ENCODE assay signal across 20 cellular contexts in genomic region chr2:110745048-110745447, GRCh38. TPM values are rescaled to one million over a fixed set of nuclear protein-coding genes. Genes with fewer than 3 reads are reported as not detected.
DNase-seq lines count a peak whose midpoint lies in the region; ATAC-seq, FAIRE-seq and TF ChIP-seq lines count a peak whose summit lies in the region.
"Had no signal": no experiment of that assay in that cellular context is flagged by ENCODE, and none has a peak within 500 bp of the region (broad histone marks: within the 10 kb centered on the region; RNA-seq: fewer than 3 reads in every experiment).

No MANE protein-coding gene starts in this region.

- no peak for TF ChIP-seq RAD21 in H1 (IDR thresholded peaks at IDR 0.05 in 1 of 2, conservative IDR thresholded peaks at IDR 0.05 in 1 of 2; ENCODE audit: low read depth in 2 of 2, low read length in 2 of 2)

- intact Hi-C loops in mammary epithelial cell (cut with micrococcal nuclease), result no loop called here
- intact Hi-C loops in MCF 10A (cut with micrococcal nuclease), result no loop called here

- no peaks in the 10 kb centered on the region for H3K9me3 ChIP-seq in mammary epithelial cell (replicated peaks; ENCODE audit: insufficient read depth, low read length)
- H3K9me3 ChIP-seq in H1 (ENCODE audit: insufficient read depth in 2 of 2, low read depth in 1 of 2, low read length in 1 of 2), result no peaks in the 10 kb centered on the region
- H3K9me3 ChIP-seq: A549, Caco-2 had no signal

- no peak overlapping the region for H3K14ac ChIP-seq in H1 (ENCODE audit: insufficient read length)

- peak overlapping the region; percentile 81; the same call in 1 of the 2 replicates for H2BK12ac ChIP-seq in H1 (ENCODE audit: low read depth, low read length)

- H3K27ac ChIP-seq in mammary epithelial cell (ENCODE audit: insufficient read depth, low read depth, low read length) (no peak overlapping the region), H1 (ENCODE audit: low read depth, low read length) (no peak overlapping the region)
- H3K27ac ChIP-seq: 22Rv1, A549, C4-2B, GM23248 had no signal

- H3K4me3 ChIP-seq in mammary epithelial cell (replicated peaks in 1 of 3; ENCODE audit: insufficient read depth in 1 of 3, low read depth in 2 of 3, low read length in 3 of 3), result no peak overlapping the region
- no peak overlapping the region for H3K4me3 ChIP-seq in H1 (ENCODE audit: extremely low read depth in 1 of 4, insufficient read depth in 2 of 4, low read depth in 3 of 4, low read length in 4 of 4)
- H3K4me3 ChIP-seq: A549, GM12878, GM23248 had no signal

- H2BK20ac ChIP-seq in H1 (ENCODE audit: low read length), result no peak overlapping the region

- H3K23me2 ChIP-seq in H1 (ENCODE audit: low read depth, low read length), result no peaks in the 10 kb centered on the region; the same call in 1 of the 2 replicates

- H3K4ac ChIP-seq in H1 (replicated peaks; ENCODE audit: insufficient read length, low read depth, low read length), result peak overlapping the region; percentile 4

- H3K23ac ChIP-seq in H1 (ENCODE audit: insufficient read length), result no peak overlapping the region

- CTCF ChIA-PET in mammary epithelial cell (lab: Charles Lee; ENCODE audit: low non-redundant PET), result no interaction called here
- CTCF ChIA-PET in MCF 10A (lab: Yijun Ruan, JAX), result interaction anchor here (0.6 to 1.0 kb wide), 2 partner anchors 10 to 1943 kb away, joined by 3 read pairs; no protein-coding TSS in a partner anchor
- CTCF ChIA-PET in H1 (lab: Charles Lee; ENCODE audit: partially characterized antibody), result interaction anchor here (0.6 to 2.3 kb wide), 5 partner anchors 10 to 26 kb away, joined by 3 to 14 read pairs (median 4); no protein-coding TSS in a partner anchor

- no peak overlapping the region for H3K56ac ChIP-seq in H1 (replicated peaks; ENCODE audit: insufficient read length, low read depth, low read length)

- H3K36me3 ChIP-seq in mammary epithelial cell (ENCODE audit: insufficient read depth, low read length) (no peaks in the 10 kb centered on the region), H1 (ENCODE audit: control insufficient read depth in 2 of 4, insufficient read depth in 4 of 4, low read length in 3 of 4) (peaks cover 0 to 4% (median 0%) of the 10 kb centered on the region in 4 experiments; a peak in 2 of 8 replicates)

- no peak overlapping the region for H4K8ac ChIP-seq in H1 (ENCODE audit: extremely low read depth, insufficient read depth, low read length)

- in situ Hi-C loops in mammary epithelial cell (cut with MboI; ENCODE audit: low sequenced_read_pairs in 2 of 2), result no loop called here

- H4K5ac ChIP-seq in H1 (ENCODE audit: insufficient read length, low read depth, low read length), result no peak overlapping the region

- H3K4me1 ChIP-seq in mammary epithelial cell (ENCODE audit: insufficient read depth, low read length) (peaks cover 30% of the 10 kb centered on the region), H1 (replicated peaks in 1 of 4; ENCODE audit: control insufficient read depth in 3 of 4, insufficient read depth in 4 of 4, low read length in 3 of 4) (peaks cover 10 to 35% (median 29%) of the 10 kb centered on the region in 4 experiments)
- H3K4me1 ChIP-seq: A549 had no signal

- WGBS in mammary epithelial cell (ENCODE audit: low coverage, missing lambda C conversion rate), result 40% methylated on average over 2 of the region's 2 CpGs
- 86% methylated on average over 2 of the region's 2 CpGs; no CpG with 5 or more reads in 1 of the 2 experiments for WGBS in H1 (ENCODE audit: extremely low coverage in 1 of 2, insufficient coverage in 1 of 2, insufficient read length in 1 of 2, insufficient replicate concordance in 2 of 2, low coverage in 1 of 2, low lambda C conversion rate in 2 of 2, missing lambda C conversion rate in 1 of 2), 2 experiments

- BruUV-seq in mammary epithelial cell (replicated peaks; lab: Mats Ljungman, UMichigan) (no TSS peak), MCF 10A (replicated peaks; lab: Mats Ljungman, UMichigan) (no TSS peak)

- TF ChIP-seq CTCF in mammary epithelial cell (conservative IDR thresholded peaks at IDR 0.05 in 1 of 2, IDR thresholded peaks at IDR 0.05 in 1 of 2; ENCODE audit: extremely low read depth in 1 of 2, insufficient read depth in 1 of 2, low read depth in 1 of 2, low read length in 2 of 2) (no peak), MCF 10A (IDR thresholded peaks at IDR 0.05; ENCODE audit: unreplicated experiment) (no peak), H1 (IDR thresholded peaks at IDR 0.05; ENCODE audit: control extremely low read depth in 1 of 3, insufficient read depth in 1 of 3, low read depth in 1 of 3, low read length in 3 of 3) (no peak)

- no peak for ATAC-seq in HG02970 (IDR thresholded peaks at IDR 0.05; ENCODE audit: low FRiP score, unreplicated experiment)
- ATAC-seq: A549 had no signal

- no peaks in the 10 kb centered on the region for H3K79me2 ChIP-seq in mammary epithelial cell (ENCODE audit: insufficient read depth, low read length)
- H3K79me2 ChIP-seq in H1 (ENCODE audit: control insufficient read depth in 1 of 2, insufficient read depth in 2 of 2, low read length in 2 of 2), result peaks cover 3 to 86% of the 10 kb centered on the region in 2 experiments; a peak in 3 of 4 replicates

- H4K20me1 ChIP-seq in mammary epithelial cell (ENCODE audit: insufficient read depth, low read length) (no peaks in the 10 kb centered on the region), H1 (replicated peaks in 1 of 2; ENCODE audit: control insufficient read depth in 1 of 2, insufficient read depth in 2 of 2, low read length in 2 of 2) (peaks cover 0 to 4% of the 10 kb centered on the region in 2 experiments)

- DNase-seq in mammary epithelial cell (peak; percentile 40), MCF 10A (ENCODE audit: unreplicated experiment) (no peak), RPMI8226 (peak; percentile 50), H1 (ENCODE audit: low read depth in 1 of 2, low spot score in 2 of 2) (no peak), GF-D8 (lab: John Stamatoyannopoulos, UW) (no peak)
- no peak for DNase-seq in effector CD8-positive, alpha-beta T cell (lab: John Stamatoyannopoulos, UW)
- DNase-seq: AML-193; Caco-2; CD4-positive, alpha-beta T cell; DMS79; GM23248; HCEC 1CT had no signal

- no peak overlapping the region for H3K18ac ChIP-seq in H1 (ENCODE audit: extremely low read depth, low read length)

- H3K27me3 ChIP-seq in mammary epithelial cell (ENCODE audit: insufficient read depth, low read length) (no peaks in the 10 kb centered on the region), H1 (replicated peaks in 1 of 4; ENCODE audit: control insufficient read depth in 3 of 4, extremely low read depth in 1 of 4, insufficient read depth in 3 of 4, low read length in 3 of 4) (no peaks in the 10 kb centered on the region)

- peak overlapping the region; percentile 45; the same call in 1 of the 2 replicates for H2BK5ac ChIP-seq in H1 (ENCODE audit: low read depth, low read length)

- H3K4me1 Mint-ChIP-seq in MCF 10A (ENCODE audit: insufficient read depth, unreplicated experiment), result peaks cover 24% of the 10 kb centered on the region

- no peak for TF ChIP-seq POLR2A in H1 (IDR thresholded peaks at IDR 0.05; ENCODE audit: control extremely low read depth in 1 of 2, low read depth in 2 of 2, low read length in 2 of 2)

- no peak overlapping the region for H2BK120ac ChIP-seq in H1 (replicated peaks; ENCODE audit: low read depth, low read length)

- no peak overlapping the region for H3K4me3 Mint-ChIP-seq in MCF 10A (ENCODE audit: unreplicated experiment)
- H3K4me3 Mint-ChIP-seq: CD4-positive, alpha-beta T cell had no signal

- H3K9me3 Mint-ChIP-seq in MCF 10A (ENCODE audit: unreplicated experiment), result no peaks in the 10 kb centered on the region
- H3K9me3 Mint-ChIP-seq: CD4-positive, alpha-beta T cell had no signal

- peaks cover 29% of the 10 kb centered on the region for H3K27me3 Mint-ChIP-seq in MCF 10A (ENCODE audit: insufficient read depth, unreplicated experiment)

- no peak overlapping the region for H4K91ac ChIP-seq in H1 (replicated peaks; ENCODE audit: insufficient read length, low read length)

- dilution Hi-C loops in mammary epithelial cell (cut with HindIII; ENCODE audit: low sequenced_read_pairs), result loop anchor here (5.0 kb wide), 1 partner anchor 73 kb away; no protein-coding TSS in a partner anchor

- H2AK5ac ChIP-seq in H1 (ENCODE audit: low read depth, low read length), result 0 out of 2 replicates have a peak overlapping the region, but pooled peaks have one; percentile 32

- peaks cover 5% of the 10 kb centered on the region for H3K79me1 ChIP-seq in H1 (ENCODE audit: low read depth, low read length)

- no peak for TF ChIP-seq EP300 in H1 (IDR thresholded peaks at IDR 0.05; ENCODE audit: borderline replicate concordance in 1 of 2, low read depth in 2 of 2, low read length in 2 of 2)

- no peak for FAIRE-seq in H1 (lab: Jason Lieb, UNC)
- FAIRE-seq: A549, D721Med, H54 had no signal

- POLR2A ChIA-PET in MCF 10A (lab: Yijun Ruan, JAX) (no interaction called here), H1 (lab: Charles Lee; ENCODE audit: partially characterized antibody) (interaction anchor here (1.1 kb wide), 1 partner anchor 58 kb away, joined by 3 read pairs; no protein-coding TSS in a partner anchor)

- peak overlapping the region; percentile 89; the same call in 1 of the 2 replicates for H2BK15ac ChIP-seq in H1 (ENCODE audit: low read length)

- H3K27ac Mint-ChIP-seq in MCF 10A (ENCODE audit: low read depth, unreplicated experiment), result no peak overlapping the region
- H3K27ac Mint-ChIP-seq: CD4-positive, alpha-beta T cell had no signal

- H3K9ac ChIP-seq in mammary epithelial cell (ENCODE audit: insufficient read depth, low read length), result no peak overlapping the region
- H3K9ac ChIP-seq in H1 (replicated peaks in 1 of 4; ENCODE audit: extremely low read depth in 1 of 4, low read depth in 3 of 4, low read length in 3 of 4), result no peak overlapping the region
- H3K9ac ChIP-seq: GM23248 had no signal

- no peak overlapping the region for H3K4me2 ChIP-seq in mammary epithelial cell (ENCODE audit: insufficient read depth, low read depth, low read length)
- H3K4me2 ChIP-seq in H1 (ENCODE audit: insufficient read depth in 1 of 2, low read depth in 2 of 2, low read length in 2 of 2), result no peak overlapping the region
- H3K4me2 ChIP-seq: A549 had no signal

- H2AFZ ChIP-seq in mammary epithelial cell (ENCODE audit: low read depth, low read length), result peak overlapping the region; percentile 69
- no peak overlapping the region for H2AFZ ChIP-seq in H1 (ENCODE audit: low read length)
- H2AFZ ChIP-seq: GM23248 had no signal

- no peaks in the 10 kb centered on the region for H3K36me3 Mint-ChIP-seq in MCF 10A (ENCODE audit: insufficient read depth, unreplicated experiment)

RNA-seq across cellular contexts. Expression of gene ACOXL, which starts 12.7 kb away (rescaled TPM):
- total RNA-seq in mammary epithelial cell, result 1 to 10 TPM in 1 of 2 donors, not detected in 1; 1.0 TPM
- polyA plus RNA-seq in mammary epithelial cell, result 0.96 TPM
- not detected for polyA minus RNA-seq in mammary epithelial cell
- total RNA-seq in MCF 10A (2022), result not detected in 2 replicates
- total RNA-seq in H1 (2021; fragmentation: NEBNext Ultra II Directional; extraction: Animal tissue kit (Norgen Biotek cat#: 25700)), result 20.6 and 20.8 TPM in 2 replicates
- 11.4 and 13.6 TPM in 2 replicates for polyA plus RNA-seq in H1 (2011; rRNA removed)
- 18.2 TPM for polyA plus RNA-seq in H1 (2011; cell fraction: cytosol; rRNA removed)
- polyA plus RNA-seq in H1 (2011; cell fraction: nucleus; rRNA removed), result 17.3 TPM
- polyA plus RNA-seq in H1 (2012, experiment 1 of 2), result 16.1 to 22.6 TPM (median 18.9 TPM) in 4 replicates
- polyA plus RNA-seq in H1 (2012, experiment 2 of 2), result 8.3 TPM
- polyA plus RNA-seq in H1 (2013, experiment 1 of 2), result 4.6 TPM
- polyA plus RNA-seq in H1 (2013, experiment 2 of 2), result 4.5 TPM
- 20.9 and 23.8 TPM in 2 replicates for polyA minus RNA-seq in H1 (2011; rRNA and poly(A)+ RNA removed)
- 9.3 TPM for polyA minus RNA-seq in H1 (2011; cell fraction: cytosol; rRNA and poly(A)+ RNA removed)
- polyA minus RNA-seq in H1 (2011; cell fraction: nucleus; rRNA and poly(A)+ RNA removed), result 54.1 TPM
- total RNA-seq: CD4-positive, alpha-beta T cell; GM23248 had no signal
- polyA plus RNA-seq: A549, BJ, GM23248 had no signal

Comparison
In these comparisons a context has a peak if more than half of its experiments do, and no peak if none do; other contexts are left out.
1. DNase-seq: peak in mammary epithelial cell (single experiment) and RPMI8226 (single experiment); none in MCF 10A (single experiment), H1 (0 of 2), effector CD8-positive, alpha-beta T cell (single experiment) and GF-D8 (single experiment).
2. RNA of gene ACOXL, which starts 12.7 kb away (total RNA-seq): 20.6 to 20.8 TPM in H1; 1.0 TPM in mammary epithelial cell and not detected in MCF 10A; every median in the first group is over 10 times any median in the second.